In genomic region chr18:72674710-72675109, GRCh38 we compare ENCODE assay signal across 13 cellular contexts.
DNase-seq lines count a peak whose midpoint lies in the region; ATAC-seq, FAIRE-seq and TF ChIP-seq lines count a peak whose summit lies in the region.
"Had no signal": no experiment of that assay in that cellular context is flagged by ENCODE, and none has a peak within 500 bp of the region (broad histone marks: within the 10 kb centered on the region; RNA-seq: fewer than 3 reads in every experiment).

No MANE protein-coding gene starts in this region.

- H3K27me3 ChIP-seq in tibial artery (peaks cover 0 to 5% of the 10 kb centered on the region in 2 donors), right cardiac atrium (ENCODE audit: control insufficient read depth, insufficient read depth) (no peaks in the 10 kb centered on the region)

- intact Hi-C loops in tibial artery (cut with DNase I; ENCODE audit: low total_unique reads), result no loop called here
- intact Hi-C loops in right cardiac atrium (cut with DNase I), result no loop called here

- no peaks in the 10 kb centered on the region for H3K36me3 ChIP-seq in tibial artery

- no peak for TF ChIP-seq CTCF in tibial artery (IDR thresholded peaks at IDR 0.05)

- H3K4me3 ChIP-seq in tibial artery (no peak overlapping the region), right cardiac atrium (ENCODE audit: low read length) (no peak overlapping the region)

- WGBS in right cardiac atrium, result 81% methylated on average over 7 of the region's 7 CpGs

- H3K9me3 ChIP-seq in tibial artery (no peaks in the 10 kb centered on the region), right cardiac atrium (ENCODE audit: control insufficient read depth, low read length) (no peaks in the 10 kb centered on the region)

- H3K27ac ChIP-seq in tibial artery (no peak overlapping the region), right cardiac atrium (ENCODE audit: low read length) (no peak overlapping the region)
- H3K27ac ChIP-seq: VCaP had no signal

- DNase-seq in GM18507 (ENCODE audit: extremely low spot score, insufficient read length, low read depth) (peak; percentile 18), NCI-H524 treated with DMSO at 0.1 percent for 48 hours (lab: John Stamatoyannopoulos, UW) (peak; percentile 52), tibial artery (no peak), H4 (ENCODE audit: low spot score) (no peak), right cardiac atrium (no peak)
- DNase-seq in stimulated activated CD8-positive, alpha-beta memory T cell treated with anti-CD3 and anti-CD28 coated beads, Interleukin-4, amount 100 ng/mL, for 48 hours, result no peak
- DNase-seq: activated gamma-delta T cell; hippocampal formation; OCI-M1; stimulated activated naive CD4-positive, alpha-beta T cell had no signal

- H3K4me1 ChIP-seq in tibial artery, result no peaks in the 10 kb centered on the region
- H3K4me1 ChIP-seq in right cardiac atrium (ENCODE audit: control insufficient read depth, insufficient read depth, low read length), result no peaks in the 10 kb centered on the region

- peak; percentile 87 for FAIRE-seq in GM18507 (lab: Jason Lieb, UNC)

- peak; percentile 96 for ATAC-seq in GM21360 (IDR thresholded peaks at IDR 0.05; ENCODE audit: unreplicated experiment)
- ATAC-seq in HG03025 (IDR thresholded peaks at IDR 0.05; ENCODE audit: low FRiP score, unreplicated experiment), result peak; percentile 79
- no peak for ATAC-seq in right cardiac atrium

Comparison
In these comparisons a context has a peak if more than half of its experiments do, and no peak if none do; other contexts are left out.
1. DNase-seq: peak in GM18507 (single experiment) and NCI-H524 treated with DMSO at 0.1 percent for 48 hours (single experiment); none in stimulated activated CD8-positive, alpha-beta memory T cell treated with anti-CD3 and anti-CD28 coated beads, Interleukin-4, amount 100 ng/mL, for 48 hours (single experiment), tibial artery (0 of 2), H4 (single experiment) and right cardiac atrium (0 of 3).
2. ATAC-seq: peak in GM21360 (single experiment) and HG03025 (single experiment); none in right cardiac atrium (0 of 2).